In the genomic region with DNA sequence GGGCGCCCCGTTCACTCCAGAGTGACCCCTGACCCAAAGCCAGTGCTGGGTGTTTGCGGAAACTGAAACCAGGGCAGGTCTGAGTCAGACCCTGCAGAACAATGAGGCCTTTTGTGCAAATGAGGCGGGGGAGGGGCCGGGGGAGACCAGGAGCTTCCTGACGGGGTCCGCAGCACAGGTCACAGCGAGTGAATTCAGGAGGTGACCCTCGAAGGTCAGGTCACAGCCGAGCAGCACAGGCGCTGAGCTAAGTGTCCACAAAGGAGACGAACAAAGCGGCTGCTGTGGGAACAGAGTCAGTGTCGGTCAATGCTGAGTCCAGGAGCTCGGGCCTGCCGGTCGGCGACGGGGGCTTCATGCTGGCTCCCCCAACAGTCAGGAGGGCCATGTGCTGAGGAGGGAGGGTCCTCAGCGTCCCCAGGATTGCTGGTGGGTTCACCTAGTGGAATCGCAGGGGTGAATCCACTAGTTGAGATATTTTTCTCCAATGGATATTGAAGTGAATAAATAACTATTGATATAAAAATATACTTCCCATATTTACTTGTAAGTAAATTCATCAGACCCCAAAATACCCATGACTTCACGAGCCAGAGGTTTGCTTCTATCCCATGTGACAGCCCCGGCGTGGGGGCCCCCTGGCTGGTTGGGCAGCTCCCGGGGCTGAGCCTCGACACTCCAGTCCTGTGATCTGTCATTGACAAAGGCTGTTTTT, we compare ENCODE assay signal across 1 cellular context.
TF ChIP-seq lines count a peak whose summit lies in the region.

No MANE protein-coding gene starts in this region.

TF ChIP-seq in H1, 55 proteins besides CTCF, POLR2A, EP300 and RAD21 (continued from another document):
- TF ChIP-seq, protein P1, sequence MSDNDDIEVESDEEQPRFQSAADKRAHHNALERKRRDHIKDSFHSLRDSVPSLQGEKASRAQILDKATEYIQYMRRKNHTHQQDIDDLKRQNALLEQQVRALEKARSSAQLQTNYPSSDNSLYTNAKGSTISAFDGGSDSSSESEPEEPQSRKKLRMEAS (IDR thresholded peaks at IDR 0.05): 0 out of 2 replicates have a peak, but pooled peaks have one; percentile 18
- TF ChIP-seq SIRT6 (IDR thresholded peaks at IDR 0.05; ENCODE audit: low read length) (no peak), ASH2L (IDR thresholded peaks at IDR 0.05; ENCODE audit: low read length) (peak; percentile 55), FOSL1 (IDR thresholded peaks at IDR 0.05; ENCODE audit: insufficient read depth, low read depth, low read length) (no peak), TCF12 (IDR thresholded peaks at IDR 0.05; ENCODE audit: low read depth, low read length) (no peak), RNF2 (IDR thresholded peaks at IDR 0.05; ENCODE audit: borderline replicate concordance, low read depth, low read length, missing control alignments, poor library complexity, severe bottlenecking) (no peak), HDAC6 (IDR thresholded peaks at IDR 0.05; ENCODE audit: low read depth, low read length) (no peak), JUND (IDR thresholded peaks at IDR 0.05; ENCODE audit: low read length) (peak; percentile 53; the same call in 1 of the 2 replicates), GTF2F1 (IDR thresholded peaks at IDR 0.05; ENCODE audit: borderline replicate concordance, low read depth, low read length) (no peak), SIN3A (conservative IDR thresholded peaks at IDR 0.05 in 1 of 2, IDR thresholded peaks at IDR 0.05 in 1 of 2; ENCODE audit: low read depth in 1 of 2, low read length in 2 of 2) (no peak)
- TF ChIP-seq, protein P2, sequence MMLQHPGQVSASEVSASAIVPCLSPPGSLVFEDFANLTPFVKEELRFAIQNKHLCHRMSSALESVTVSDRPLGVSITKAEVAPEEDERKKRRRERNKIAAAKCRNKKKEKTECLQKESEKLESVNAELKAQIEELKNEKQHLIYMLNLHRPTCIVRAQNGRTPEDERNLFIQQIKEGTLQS (IDR thresholded peaks at IDR 0.05; ENCODE audit: insufficient read depth, low read depth, low read length): no peak
